18 cellular contexts compared by ENCODE assay signal in the genomic region with DNA sequence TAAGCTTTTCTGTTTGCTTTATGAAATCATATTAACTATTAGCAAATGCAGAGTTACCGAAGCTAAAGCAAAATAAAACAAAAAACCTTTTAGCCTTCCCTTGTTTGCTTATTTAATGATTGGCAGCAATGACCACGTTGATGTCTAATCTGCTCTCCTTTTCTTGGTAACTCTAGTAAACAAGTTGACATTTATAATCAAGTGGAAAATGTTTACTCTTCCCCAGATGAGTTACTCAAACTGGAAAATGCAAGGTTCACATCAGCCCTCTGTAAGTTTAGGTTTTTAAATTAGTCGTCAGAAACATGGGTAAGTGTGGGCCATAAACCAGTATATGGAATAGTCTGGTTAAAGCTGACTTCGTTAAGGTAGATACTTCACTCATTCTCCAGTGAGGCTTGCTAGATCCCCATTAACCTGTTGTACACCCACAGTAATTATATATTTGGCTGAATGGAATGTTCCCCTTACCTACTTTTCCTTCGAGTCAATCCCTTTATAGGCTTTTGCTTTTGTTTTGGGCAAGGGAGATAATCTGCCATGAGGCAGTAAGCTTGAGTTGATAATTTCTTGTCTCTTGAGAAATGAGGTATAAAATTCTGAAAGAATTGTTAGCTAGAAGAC.
DNase-seq lines count a peak whose midpoint lies in the region; ATAC-seq, FAIRE-seq and TF ChIP-seq lines count a peak whose summit lies in the region.
"Had no signal": no experiment of that assay in that cellular context is flagged by ENCODE, and none has a peak within 500 bp of the region (broad histone marks: within the 10 kb centered on the region; RNA-seq: fewer than 3 reads in every experiment).

No MANE protein-coding gene starts in this region.

- H3K79me2 ChIP-seq in smooth muscle cell (ENCODE audit: low read depth) = no peaks in the 10 kb centered on the region

- peaks cover 56% of the 10 kb centered on the region for H3K4me1 Mint-ChIP-seq in chondrocyte (ENCODE audit: low read depth)
- H3K4me1 Mint-ChIP-seq: stimulated activated memory B cell treated with anti-CD40 and anti-IgM and Interleukin-4, amounts not matched to agents 10 μg/mL and 1 μg/mL and 100 μg/mL, for 72 hours had no signal

- H3K4me3 ChIP-seq in BLaER1 treated with 17β-estradiol and CSF1 and Interleukin-3, amounts not matched to agents 10 nM and 100 nM = peak overlapping the region in 1 of 10 experiments; percentile 23; a peak in 1 of 20 replicates
- no peak overlapping the region for H3K4me3 ChIP-seq in smooth muscle cell
- no peak overlapping the region for H3K4me3 ChIP-seq in small intestine (ENCODE audit: low read depth in 1 of 2, low read length in 2 of 2)
- H3K4me3 ChIP-seq: transverse colon had no signal

- whole genome bisulfite sequencing in smooth muscle cell (ENCODE audit: low lambda C conversion rate) = 87% methylated on average over 5 of the region's 5 CpGs
- 75 to 83% (median 78%) methylated on average over 5 of the region's 5 CpGs for WGBS in small intestine, 3 donors

- H4K20me1 ChIP-seq in BLaER1 treated with 17β-estradiol and CSF1 and Interleukin-3, amounts not matched to agents 10 nM and 100 nM = peaks cover 0 to 44% (median 0%) of the 10 kb centered on the region in 11 experiments; a peak in 5 of 22 replicates
- no peaks in the 10 kb centered on the region for H4K20me1 ChIP-seq in smooth muscle cell (ENCODE audit: low read depth)

- TF ChIP-seq CTCF in chondrocyte (IDR thresholded peaks at IDR 0.05) (no peak), smooth muscle cell (IDR thresholded peaks at IDR 0.05; ENCODE audit: borderline replicate concordance, insufficient read depth, poor library complexity, severe bottlenecking) (no peak)

- H3K9me3 Mint-ChIP-seq in chondrocyte (ENCODE audit: low read depth) = no peaks in the 10 kb centered on the region
- H3K9me3 Mint-ChIP-seq: activated T-helper 17 cell treated with anti-CD3 and anti-CD28 coated beads, Interleukin-2, amount 50 U/mL, for 72 hours; T-cell had no signal

- DNase-seq in NCI-H82 (lab: John Stamatoyannopoulos, UW) (peak; percentile 39), chondrocyte (ENCODE audit: low spot score) (no peak), smooth muscle cell (lab: John Stamatoyannopoulos, UW; ENCODE audit: unreplicated experiment) (no peak), GF-D8 (lab: John Stamatoyannopoulos, UW) (no peak), small intestine (no peak)
- DNase-seq: activated CD4-positive, alpha-beta T cell treated with anti-CD3 and anti-CD28 coated beads for 4 hours; activated naive CD8-positive, alpha-beta T cell treated with anti-CD3 and anti-CD28 coated beads, Interleukin-2, amount 10 ng/mL, durations not matched to agents 7 days and 5 days; right cardiac atrium; T-cell; transverse colon had no signal

- peak overlapping the region; percentile 95 for H3K27ac Mint-ChIP-seq in chondrocyte (ENCODE audit: unreplicated experiment)
- H3K27ac Mint-ChIP-seq: activated naive CD8-positive, alpha-beta T cell treated with anti-CD3 and anti-CD28 coated beads, Interleukin-2, amount 10 ng/mL, durations not matched to agents 7 days and 5 days; activated T-helper 17 cell treated with anti-CD3 and anti-CD28 coated beads, Interleukin-2, amount 50 U/mL, for 72 hours; dendritic cell treated with granulocyte-macrophage colony-stimulating factor and Interleukin-4, amounts not matched to agents 40 ng/mL and 50 ng/mL, for 4 days; stimulated activated memory B cell treated with anti-CD40 and anti-IgM and Interleukin-4, amounts not matched to agents 10 μg/mL and 1 μg/mL and 100 μg/mL, for 72 hours; T-cell had no signal

- H3K27me3 Mint-ChIP-seq in chondrocyte (ENCODE audit: low read depth) = no peaks in the 10 kb centered on the region
- H3K27me3 Mint-ChIP-seq: activated naive CD8-positive, alpha-beta T cell treated with anti-CD3 and anti-CD28 coated beads, Interleukin-2, amount 10 ng/mL, durations not matched to agents 7 days and 5 days; activated T-helper 17 cell treated with anti-CD3 and anti-CD28 coated beads, Interleukin-2, amount 50 U/mL, for 72 hours; dendritic cell treated with granulocyte-macrophage colony-stimulating factor and Interleukin-4, amounts not matched to agents 40 ng/mL and 50 ng/mL, for 4 days; stimulated activated memory B cell treated with anti-CD40 and anti-IgM and Interleukin-4, amounts not matched to agents 10 μg/mL and 1 μg/mL and 100 μg/mL, for 72 hours; T-cell had no signal

- FAIRE-seq in small intestine (lab: Jason Lieb, UNC) = no peak
- FAIRE-seq: bronchial epithelial cell, H1 had no signal

- H3K4me2 ChIP-seq in BLaER1 treated with 17β-estradiol and CSF1 and Interleukin-3, amounts not matched to agents 10 nM and 100 nM = peak overlapping the region; percentile 62 to 85 (median 81); a peak in 21 of 22 replicates
- H3K4me2 ChIP-seq in smooth muscle cell = peak overlapping the region; percentile 57

- H3K27me3 ChIP-seq in BLaER1 treated with 17β-estradiol and CSF1 and Interleukin-3, amounts not matched to agents 10 nM and 100 nM = peaks cover 0 to 91% (median 0%) of the 10 kb centered on the region in 11 experiments; a peak in 8 of 22 replicates
- H3K27me3 ChIP-seq in smooth muscle cell (ENCODE audit: low read depth) (no peaks in the 10 kb centered on the region), small intestine (ENCODE audit: control insufficient read depth in 2 of 2, insufficient read depth in 2 of 2, low read length in 2 of 2) (no peaks in the 10 kb centered on the region)
- H3K27me3 ChIP-seq: transverse colon had no signal

- H3K4me1 ChIP-seq in BLaER1 treated with 17β-estradiol and CSF1 and Interleukin-3, amounts not matched to agents 10 nM and 100 nM = peaks cover 44 to 62% (median 53%) of the 10 kb centered on the region in 10 experiments
- H3K4me1 ChIP-seq in smooth muscle cell (ENCODE audit: low read depth) (peaks cover 19% of the 10 kb centered on the region), small intestine (ENCODE audit: control insufficient read depth in 2 of 2, insufficient read depth in 1 of 2, low read depth in 1 of 2, low read length in 1 of 2) (peaks cover 2 to 4% of the 10 kb centered on the region in 2 donors)

- H3F3A ChIP-seq in smooth muscle cell (ENCODE audit: low read depth) = peaks cover 7% of the 10 kb centered on the region

- H3K36me3 Mint-ChIP-seq in chondrocyte (ENCODE audit: low read depth) = peaks cover 1% of the 10 kb centered on the region

- peak overlapping the region in 7 of 11 experiments; percentile 50 to 71 (median 60); a peak in 13 of 22 replicates for H3K27ac ChIP-seq in BLaER1 treated with 17β-estradiol and CSF1 and Interleukin-3, amounts not matched to agents 10 nM and 100 nM
- H3K27ac ChIP-seq in smooth muscle cell (ENCODE audit: low read depth) (peak overlapping the region; percentile 74), small intestine (ENCODE audit: low read depth in 1 of 2, low read length in 1 of 2) (no peak overlapping the region)

- ATAC-seq in HG03097 (IDR thresholded peaks at IDR 0.05; ENCODE audit: low FRiP score, unreplicated experiment) (no peak), HG03175 (IDR thresholded peaks at IDR 0.05; ENCODE audit: unreplicated experiment) (no peak)
- ATAC-seq: stimulated activated memory B cell treated with anti-CD40 and anti-IgM and Interleukin-4, amounts not matched to agents 10 μg/mL and 1 μg/mL and 100 μg/mL, for 72 hours had no signal

- no peak overlapping the region for H3K4me3 Mint-ChIP-seq in chondrocyte (ENCODE audit: unreplicated experiment)
- H3K4me3 Mint-ChIP-seq: activated naive CD8-positive, alpha-beta T cell treated with anti-CD3 and anti-CD28 coated beads, Interleukin-2, amount 10 ng/mL, durations not matched to agents 7 days and 5 days; activated T-helper 17 cell treated with anti-CD3 and anti-CD28 coated beads, Interleukin-2, amount 50 U/mL, for 72 hours; dendritic cell treated with granulocyte-macrophage colony-stimulating factor and Interleukin-4, amounts not matched to agents 40 ng/mL and 50 ng/mL, for 4 days; stimulated activated memory B cell treated with anti-CD40 and anti-IgM and Interleukin-4, amounts not matched to agents 10 μg/mL and 1 μg/mL and 100 μg/mL, for 72 hours; T-cell had no signal

- peaks cover 23 to 45% (median 30%) of the 10 kb centered on the region in 11 experiments for H3K36me3 ChIP-seq in BLaER1 treated with 17β-estradiol and CSF1 and Interleukin-3, amounts not matched to agents 10 nM and 100 nM
- H3K36me3 ChIP-seq in smooth muscle cell (ENCODE audit: low read depth) (no peaks in the 10 kb centered on the region), small intestine (ENCODE audit: control insufficient read depth in 2 of 2, insufficient read depth in 2 of 2, low read length in 2 of 2) (no peaks in the 10 kb centered on the region)
- H3K36me3 ChIP-seq: transverse colon had no signal

- peak overlapping the region in 6 of 11 experiments; percentile 4 to 65 (median 55); a peak in 4 of 22 replicates for H3K9ac ChIP-seq in BLaER1 treated with 17β-estradiol and CSF1 and Interleukin-3, amounts not matched to agents 10 nM and 100 nM
- peak overlapping the region; percentile 42 for H3K9ac ChIP-seq in smooth muscle cell (ENCODE audit: low read depth)

- peaks cover 26 to 39% (median 32%) of the 10 kb centered on the region in 11 experiments for H3K9me3 ChIP-seq in BLaER1 treated with 17β-estradiol and CSF1 and Interleukin-3, amounts not matched to agents 10 nM and 100 nM (replicated peaks in 1 of 11)
- H3K9me3 ChIP-seq in smooth muscle cell (replicated peaks; ENCODE audit: low read depth) (no peaks in the 10 kb centered on the region), small intestine (ENCODE audit: control insufficient read depth, low read depth) (no peaks in the 10 kb centered on the region)
- H3K9me3 ChIP-seq: transverse colon had no signal

- H2AFZ ChIP-seq in smooth muscle cell (ENCODE audit: low read depth) = no peak overlapping the region

Comparison
In these comparisons a context has a peak if more than half of its experiments do, and no peak if none do; other contexts are left out.
1. H3K27ac ChIP-seq: peak in BLaER1 treated with 17β-estradiol and CSF1 and Interleukin-3, amounts not matched to agents 10 nM and 100 nM (7 of 11) and smooth muscle cell (single experiment); none in small intestine (0 of 2).